Comparison of ENCODE assay signal across 23 cellular contexts in the genomic region with DNA sequence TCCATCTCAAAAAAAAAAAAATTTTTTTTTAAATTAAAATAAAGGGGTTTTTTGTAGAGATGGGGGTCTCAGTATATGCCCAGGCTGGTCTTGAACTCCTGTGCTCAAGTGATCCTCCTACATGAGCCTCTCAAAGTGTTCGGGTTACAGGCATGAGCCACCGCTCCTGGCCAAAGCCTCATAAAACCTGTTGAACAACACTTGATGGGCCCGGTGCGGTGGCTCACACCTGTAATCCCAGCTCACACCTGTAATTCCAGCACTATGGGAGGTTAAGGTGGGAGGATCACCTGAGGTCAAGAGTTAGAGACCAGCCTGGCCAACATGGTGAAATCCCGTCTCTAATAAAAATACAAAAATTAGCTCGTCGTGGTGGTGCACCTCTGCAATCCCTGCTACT. TPM values are rescaled to one million over a fixed set of nuclear protein-coding genes. Genes with fewer than 3 reads are reported as not detected.
"Had no signal": no experiment of that assay in that cellular context is flagged by ENCODE, and none has a peak within 500 bp of the region (broad histone marks: within the 10 kb centered on the region; RNA-seq: fewer than 3 reads in every experiment).

No MANE protein-coding gene starts in this region.

- ATAC-seq: K562 had no signal

- H3K9me3 ChIP-seq: SK-N-SH had no signal

- H3K4me3 ChIP-seq: K562 had no signal

- H3K36me3 Mint-ChIP-seq: IgD-negative memory B cell had no signal

- H3K4me3 Mint-ChIP-seq: IgD-negative memory B cell had no signal

- DNase-seq: Kasumi-1, MM.1S, NCI-H1092 treated with DMSO at 0.1 percent for 48 hours, NCI-H1436, NCI-H187, NCI-H2029, NCI-H2081 treated with DMSO at 0.1 percent for 48 hours, NCI-H2171, NCI-H226, NCI-H446, NCI-H510A, NCI-H524 treated with DMSO at 0.1 percent for 48 hours, NCI-H69, NCI-H774, SHP77, SK-N-SH had no signal

- H3K9ac ChIP-seq: KMS-11, SK-N-SH had no signal

- H3K27ac ChIP-seq: HL-60, KMS-11, RWPE1 had no signal

RNA-seq across cellular contexts. Expression of gene FGF18, which starts 39.5 kb away (rescaled TPM):
- total RNA-seq: M059J, SK-MEL-5 had no signal
- polyA plus RNA-seq: IgD-negative memory B cell had no signal
